10 cellular contexts compared by ENCODE assay signal in the genomic region with DNA sequence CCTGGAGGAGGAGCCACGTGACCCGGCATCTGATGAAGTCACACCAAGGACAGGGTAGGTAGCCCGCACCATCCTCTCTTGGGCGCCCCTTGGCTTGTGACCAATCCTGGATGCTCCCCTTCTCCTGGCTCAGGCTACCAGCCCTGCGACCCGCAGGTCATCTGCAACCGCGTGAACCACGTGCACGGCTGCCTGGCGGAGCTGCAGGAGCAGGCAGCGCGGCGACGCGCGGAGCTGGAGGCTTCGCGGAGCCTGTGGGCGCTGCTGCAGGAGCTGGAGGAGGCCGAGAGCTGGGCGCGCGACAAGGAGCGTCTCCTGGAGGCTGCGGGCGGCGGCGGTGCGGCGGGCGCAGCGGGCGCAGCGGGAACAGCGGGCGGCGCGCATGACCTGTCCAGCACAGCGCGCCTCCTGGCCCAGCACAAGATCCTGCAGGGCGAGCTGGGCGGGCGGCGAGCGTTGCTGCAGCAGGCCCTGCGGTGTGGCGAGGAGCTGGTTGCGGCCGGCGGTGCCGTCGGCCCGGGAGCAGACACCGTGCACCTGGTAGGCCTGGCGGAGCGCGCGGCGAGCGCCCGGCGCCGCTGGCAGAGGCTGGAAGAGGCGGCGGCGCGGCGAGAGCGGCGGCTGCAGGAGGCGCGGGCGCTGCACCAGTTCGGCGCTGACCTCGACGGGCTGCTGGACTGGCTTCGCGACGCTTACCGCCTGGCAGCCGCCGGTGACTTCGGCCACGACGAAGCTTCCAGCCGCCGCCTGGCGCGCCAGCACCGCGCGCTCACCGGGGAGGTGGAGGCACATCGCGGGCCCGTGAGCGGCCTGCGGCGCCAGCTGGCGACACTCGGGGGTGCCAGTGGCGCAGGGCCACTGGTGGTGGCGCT. TPM values are rescaled to one million over a fixed set of nuclear protein-coding genes. Genes with fewer than 3 reads are reported as not detected.
DNase-seq lines count a peak whose midpoint lies in the region; ATAC-seq lines count a peak whose summit lies in the region.
"Had no signal": no experiment of that assay in that cellular context is flagged by ENCODE, and none has a peak within 500 bp of the region (broad histone marks: within the 10 kb centered on the region; RNA-seq: fewer than 3 reads in every experiment).

No MANE protein-coding gene starts in this region.

- no peaks in the 10 kb centered on the region; the same call in 1 of the 2 replicates for H3K4me1 ChIP-seq in HUES6 (ENCODE audit: control insufficient read depth, insufficient read depth, low read length)
- peaks cover 6% of the 10 kb centered on the region for H3K4me1 ChIP-seq in ectodermal cell (ENCODE audit: control insufficient read depth, insufficient read depth, low read length)
- H3K4me1 ChIP-seq in mesendoderm (ENCODE audit: control insufficient read depth, low read depth, low read length) = no peaks in the 10 kb centered on the region
- H3K4me1 ChIP-seq in Karpas-422 (ENCODE audit: low read length) = no peaks in the 10 kb centered on the region

- no peaks in the 10 kb centered on the region for H3K36me3 ChIP-seq in HUES6 (ENCODE audit: control insufficient read depth, insufficient read depth, low read length)
- no peaks in the 10 kb centered on the region for H3K36me3 ChIP-seq in ectodermal cell (ENCODE audit: control insufficient read depth, insufficient read depth, low read length)
- no peaks in the 10 kb centered on the region for H3K36me3 ChIP-seq in mesendoderm (ENCODE audit: control insufficient read depth, insufficient read depth, low read length)
- no peaks in the 10 kb centered on the region for H3K36me3 ChIP-seq in Karpas-422 (ENCODE audit: insufficient read depth, low read length)

- H2BK15ac ChIP-seq in mesendoderm (replicated peaks; ENCODE audit: low read depth) = no peak overlapping the region

- 8% methylated on average over 105 of the region's 105 CpGs for WGBS in ectodermal cell, 2 experiments
- WGBS in mesendoderm (ENCODE audit: extremely low coverage, insufficient coverage, low lambda C conversion rate) = no CpG with 5 or more reads among the region's 105 CpGs

- H2AK5ac ChIP-seq in mesendoderm (ENCODE audit: low read length) = no peak overlapping the region

- H4K5ac ChIP-seq in mesendoderm (ENCODE audit: low read length) = no peak overlapping the region

- H3K4me2 ChIP-seq in mesendoderm (ENCODE audit: low read length) (peak overlapping the region; percentile 15), Karpas-422 (ENCODE audit: low read depth, low read length, poor library complexity, severe bottlenecking) (no peak overlapping the region)

- no peak overlapping the region for H4K8ac ChIP-seq in mesendoderm (ENCODE audit: low read depth, low read length)

- no peaks in the 10 kb centered on the region for H3K9me2 ChIP-seq in Karpas-422 (replicated peaks; ENCODE audit: insufficient read depth, low read length)

- H3K27me3 ChIP-seq in HUES6 (ENCODE audit: control insufficient read depth, insufficient read depth, low read length) (peaks cover 83% of the 10 kb centered on the region), ectodermal cell (ENCODE audit: control insufficient read depth, insufficient read depth, low read length, poor library complexity, severe bottlenecking) (peaks cover 84% of the 10 kb centered on the region), mesendoderm (ENCODE audit: insufficient read depth, low read length, poor library complexity) (peaks cover 26% of the 10 kb centered on the region), Karpas-422 (ENCODE audit: low read length) (no peaks in the 10 kb centered on the region)

- H3K18ac ChIP-seq in mesendoderm (ENCODE audit: low read length) = no peak overlapping the region

- H4K20me1 ChIP-seq in Karpas-422 (ENCODE audit: insufficient read depth, low read depth, low read length) = no peaks in the 10 kb centered on the region

- H3K9ac ChIP-seq in HUES6 (ENCODE audit: low read length) (no peak overlapping the region), mesendoderm (ENCODE audit: low read length) (no peak overlapping the region), Karpas-422 (ENCODE audit: low read length) (no peak overlapping the region)

- H3K9me3 ChIP-seq in HUES6 (ENCODE audit: control insufficient read depth, insufficient read depth, low read depth, low read length) (no peaks in the 10 kb centered on the region; the same call in 1 of the 2 replicates), ectodermal cell (ENCODE audit: control insufficient read depth, low read length) (no peaks in the 10 kb centered on the region), Karpas-422 (ENCODE audit: low read length) (no peaks in the 10 kb centered on the region)

- H2AFZ ChIP-seq in Karpas-422 (ENCODE audit: low read length) = no peak overlapping the region

- no peak overlapping the region for H3K4ac ChIP-seq in mesendoderm (ENCODE audit: low read depth, low read length)

- H3K79me1 ChIP-seq in mesendoderm (ENCODE audit: low read length) = no peaks in the 10 kb centered on the region

- H3K79me2 ChIP-seq in mesendoderm (ENCODE audit: control insufficient read depth, insufficient read depth, low read length) = no peaks in the 10 kb centered on the region
- no peaks in the 10 kb centered on the region for H3K79me2 ChIP-seq in Karpas-422 (ENCODE audit: low read length)

- H3K4me3 ChIP-seq in HUES6 (ENCODE audit: low read depth, low read length) (peak overlapping the region; percentile 44; the same call in 1 of the 2 replicates), ectodermal cell (ENCODE audit: insufficient read depth, low read depth, low read length) (peak overlapping the region; percentile 7), mesendoderm (ENCODE audit: low read length) (no peak overlapping the region), Karpas-422 (ENCODE audit: low read length) (no peak overlapping the region)

- H3K23ac ChIP-seq in mesendoderm (ENCODE audit: low read length) = peak overlapping the region; percentile 80

- H3K27ac ChIP-seq in HUES6 (ENCODE audit: low read depth, low read length) (no peak overlapping the region), ectodermal cell (ENCODE audit: insufficient read depth, low read depth, low read length, poor library complexity, severe bottlenecking) (no peak overlapping the region), mesendoderm (ENCODE audit: low read depth, low read length) (no peak overlapping the region), Karpas-422 (ENCODE audit: low read length) (no peak overlapping the region)

- no peak overlapping the region for H2BK5ac ChIP-seq in mesendoderm (ENCODE audit: low read length)

- no peak overlapping the region for H2BK120ac ChIP-seq in mesendoderm (ENCODE audit: low read depth, low read length)

- DNase-seq in CD1c-positive myeloid dendritic cell (ENCODE audit: extremely low spot score) (peak; percentile 8), mesendoderm (peak; percentile 55), Karpas-422 (no peak)
- DNase-seq: stimulated activated CD4-positive, alpha-beta T cell treated with anti-CD3 and anti-CD28 coated beads, Interleukin-12 subunit alpha, Interleukin-12 subunit beta, amount 100 ng/mL, for 4 hours; substantia nigra had no signal

- H3K56ac ChIP-seq in mesendoderm (ENCODE audit: low read length) = no peak overlapping the region

- no peak for ATAC-seq in GM21529 (IDR thresholded peaks at IDR 0.05; ENCODE audit: unreplicated experiment)
- no peak for ATAC-seq in GM18907 (IDR thresholded peaks at IDR 0.05; ENCODE audit: unreplicated experiment)
- ATAC-seq in GM18511 (IDR thresholded peaks at IDR 0.05; ENCODE audit: unreplicated experiment) = no peak

RNA-seq across cellular contexts. Expression of gene SPTBN4, which starts 45.9 kb away (rescaled TPM):
- 3.9 TPM for polyA plus RNA-seq in ectodermal cell (2013, experiment 1 of 4)
- 3.7 TPM for polyA plus RNA-seq in ectodermal cell (2013, experiment 2 of 4)
- 2.8 TPM for polyA plus RNA-seq in ectodermal cell (2013, experiment 3 of 4)
- polyA plus RNA-seq in ectodermal cell (2013, experiment 4 of 4) = 4.3 TPM
- 0.25 TPM for polyA plus RNA-seq in mesendoderm (2013, experiment 1 of 2)
- polyA plus RNA-seq in mesendoderm (2013, experiment 2 of 2) = 0.22 TPM
- 1.0 and 1.1 TPM in 2 replicates for total RNA-seq in Karpas-422 (2014; rRNA removed; shearing (Covaris generic); ENCODE audit: low replicate concordance)

RNA-seq across cellular contexts. Expression of gene BLVRB, which starts 47.2 kb away (rescaled TPM):
- 22.4 TPM for polyA plus RNA-seq in ectodermal cell (2013, experiment 1 of 4)
- 24.3 TPM for polyA plus RNA-seq in ectodermal cell (2013, experiment 2 of 4)
- polyA plus RNA-seq in ectodermal cell (2013, experiment 3 of 4) = 21.1 TPM
- polyA plus RNA-seq in ectodermal cell (2013, experiment 4 of 4) = 20.8 TPM
- 19.8 TPM for polyA plus RNA-seq in mesendoderm (2013, experiment 1 of 2)
- 20.7 TPM for polyA plus RNA-seq in mesendoderm (2013, experiment 2 of 2)
- total RNA-seq in Karpas-422 (2014; rRNA removed; shearing (Covaris generic); ENCODE audit: low replicate concordance) = 10.2 and 14.5 TPM in 2 replicates

Comparison
In these comparisons a context has a peak if more than half of its experiments do, and no peak if none do; other contexts are left out.
1. H3K4me3 ChIP-seq: peak in HUES6 (single experiment) and ectodermal cell (single experiment); none in mesendoderm (single experiment) and Karpas-422 (single experiment).